ENCODE assay signal across 21 cellular contexts in the genomic region with DNA sequence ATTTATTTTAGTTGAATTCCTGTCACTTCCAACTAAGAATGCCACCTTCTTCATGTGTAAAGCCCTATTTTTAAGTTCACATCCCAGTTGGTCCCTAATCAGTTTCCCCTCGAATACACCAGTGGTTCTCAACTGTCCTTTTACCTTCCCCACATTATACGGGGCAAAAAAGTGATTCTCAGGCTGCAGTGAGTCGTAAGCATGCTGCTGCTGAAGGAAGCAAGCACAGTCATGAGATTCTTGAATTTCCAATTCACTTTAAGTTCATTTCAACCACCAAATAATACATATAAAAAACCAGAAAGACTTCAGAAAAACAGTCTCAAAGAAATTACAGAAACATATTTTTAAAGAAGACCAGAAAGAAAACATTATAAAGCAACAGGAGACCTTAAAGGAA. TPM values are rescaled to one million over a fixed set of nuclear protein-coding genes. Genes with fewer than 3 reads are reported as not detected.
A peak's percentile ranks its signal among the peaks of the same experiment; 100 is the strongest.
DNase-seq lines count a peak whose midpoint lies in the region; ATAC-seq and TF ChIP-seq lines count a peak whose summit lies in the region.
"Had no signal": no experiment of that assay in that cellular context is flagged by ENCODE, and none has a peak within 500 bp of the region (broad histone marks: within the 10 kb centered on the region; RNA-seq: fewer than 3 reads in every experiment).

No MANE protein-coding gene starts in this region.

- peaks cover 4% of the 10 kb centered on the region for H3K36me3 Mint-ChIP-seq in activated CD4-positive, alpha-beta T cell treated with anti-CD3 and anti-CD28 coated beads for 36 hours (ENCODE audit: low read depth)

- DNase-seq in activated CD4-positive, alpha-beta T cell treated with anti-CD3 and anti-CD28 coated beads for 36 hours: no peak
- DNase-seq in activated CD4-positive, alpha-beta T cell treated with anti-CD3 and anti-CD28 coated beads for 48 hours: no peak
- DNase-seq in adrenal gland (no peak), Kasumi-1 (lab: John Stamatoyannopoulos, UW) (no peak), HuH-7.5 (ENCODE audit: low spot score) (no peak)
- DNase-seq: activated CD4-positive, alpha-beta T cell treated with anti-CD3 and anti-CD28 coated beads for 4 hours; aorta; CD8-positive, alpha-beta memory T cell; effector CD8-positive, alpha-beta T cell; glutamatergic neuron; NCI-H146; NCI-H526; stimulated activated CD4-positive, alpha-beta T cell treated with anti-CD3 and anti-CD28 coated beads, Interleukin-4, amount 100 ng/mL, for 24 hours; stimulated activated naive B cell treated with anti-CD40 and anti-IgM and Interleukin-4, amounts not matched to agents 10 μg/mL and 1 μg/mL and 100 μg/mL, for 72 hours had no signal

- no peak for TF ChIP-seq EP300 in gastroesophageal sphincter (IDR thresholded peaks at IDR 0.05)

- no peak for TF ChIP-seq CTCF in adrenal gland (IDR thresholded peaks at IDR 0.05)
- no peak for TF ChIP-seq CTCF in gastroesophageal sphincter (IDR thresholded peaks at IDR 0.05)

- POLR2A ChIA-PET in activated CD4-positive, alpha-beta T cell treated with anti-CD3 and anti-CD28 coated beads for 36 hours (lab: Charles Lee): no interaction called here

- H3K9me3 ChIP-seq in adrenal gland (replicated peaks in 1 of 3) (no peaks in the 10 kb centered on the region), gastroesophageal sphincter (no peaks in the 10 kb centered on the region), skeletal muscle tissue (ENCODE audit: control insufficient read depth in 3 of 3, low read length in 3 of 3) (no peaks in the 10 kb centered on the region)
- H3K9me3 ChIP-seq: right atrium auricular region had no signal

- H3K4me1 ChIP-seq in adrenal gland (replicated peaks in 1 of 2) (peaks cover 23 to 42% of the 10 kb centered on the region in 2 donors), gastroesophageal sphincter (peaks cover 7 to 87% (median 18%) of the 10 kb centered on the region in 3 donors), skeletal muscle tissue (ENCODE audit: control insufficient read depth in 3 of 3, insufficient read depth in 3 of 3, low read length in 3 of 3) (peaks cover 44 to 55% (median 49%) of the 10 kb centered on the region in 3 donors)

- no peaks in the 10 kb centered on the region for H3K9me3 Mint-ChIP-seq in activated CD4-positive, alpha-beta T cell treated with anti-CD3 and anti-CD28 coated beads for 36 hours (ENCODE audit: low read depth)
- H3K9me3 Mint-ChIP-seq: CD8-positive, alpha-beta memory T cell; stimulated activated naive B cell treated with anti-CD40 and anti-IgM and Interleukin-4, amounts not matched to agents 10 μg/mL and 1 μg/mL and 100 μg/mL, for 72 hours; T-helper 1 cell treated with Interleukin-12 subunit alpha and Interleukin-12 subunit beta and Interleukin-4 antibody, amounts not matched to agents 30 μg/mL and 1 μg/mL, for 36 hours had no signal

- no peak overlapping the region for H3K4me3 Mint-ChIP-seq in activated CD4-positive, alpha-beta T cell treated with anti-CD3 and anti-CD28 coated beads for 36 hours
- H3K4me3 Mint-ChIP-seq: stimulated activated naive B cell treated with anti-CD40 and anti-IgM and Interleukin-4, amounts not matched to agents 10 μg/mL and 1 μg/mL and 100 μg/mL, for 72 hours; T-helper 1 cell treated with Interleukin-12 subunit alpha and Interleukin-12 subunit beta and Interleukin-4 antibody, amounts not matched to agents 30 μg/mL and 1 μg/mL, for 36 hours had no signal

- H3K4me1 Mint-ChIP-seq in activated CD4-positive, alpha-beta T cell treated with anti-CD3 and anti-CD28 coated beads for 36 hours: peaks cover 48% of the 10 kb centered on the region

- 44 to 53% (median 48%) methylated on average over 3 of the region's 3 CpGs for WGBS in adrenal gland, 4 donors
- WGBS in gastroesophageal sphincter (ENCODE audit: low coverage in 1 of 2), 2 donors: 22 to 29% methylated on average over 3 of the region's 3 CpGs

- TF ChIP-seq POLR2A in adrenal gland (IDR thresholded peaks at IDR 0.05) (no peak), gastroesophageal sphincter (IDR thresholded peaks at IDR 0.05) (no peak)

- H3K27me3 Mint-ChIP-seq in activated CD4-positive, alpha-beta T cell treated with anti-CD3 and anti-CD28 coated beads for 36 hours: no peaks in the 10 kb centered on the region
- H3K27me3 Mint-ChIP-seq: CD8-positive, alpha-beta memory T cell; stimulated activated naive B cell treated with anti-CD40 and anti-IgM and Interleukin-4, amounts not matched to agents 10 μg/mL and 1 μg/mL and 100 μg/mL, for 72 hours had no signal

- H3K4me3 ChIP-seq in adrenal gland (no peak overlapping the region), gastroesophageal sphincter (no peak overlapping the region), skeletal muscle tissue (ENCODE audit: low read length in 3 of 3) (peak overlapping the region in 1 of 3 donors; percentile 12)
- H3K4me3 ChIP-seq: right atrium auricular region had no signal

- H3K27ac Mint-ChIP-seq in activated CD4-positive, alpha-beta T cell treated with anti-CD3 and anti-CD28 coated beads for 36 hours: peak overlapping the region; percentile 67
- H3K27ac Mint-ChIP-seq: T-helper 1 cell treated with Interleukin-12 subunit alpha and Interleukin-12 subunit beta and Interleukin-4 antibody, amounts not matched to agents 30 μg/mL and 1 μg/mL, for 36 hours had no signal

- H3K36me3 ChIP-seq in adrenal gland (replicated peaks in 1 of 2) (no peaks in the 10 kb centered on the region), gastroesophageal sphincter (no peaks in the 10 kb centered on the region), skeletal muscle tissue (ENCODE audit: control insufficient read depth in 3 of 3, insufficient read depth in 3 of 3, low read length in 3 of 3) (no peaks in the 10 kb centered on the region)
- H3K36me3 ChIP-seq: right atrium auricular region had no signal

- H3K27ac ChIP-seq in adrenal gland (peak overlapping the region in 3 of 5 donors; percentile 11 to 49 (median 21)), gastroesophageal sphincter (peak overlapping the region in 3 of 4 donors; percentile 47 to 53 (median 49)), skeletal muscle tissue (ENCODE audit: low read depth, low read length) (peak overlapping the region; percentile 55)
- H3K27ac ChIP-seq: 22Rv1, KMS-11, right atrium auricular region had no signal

- intact Hi-C loops in activated CD4-positive, alpha-beta T cell treated with anti-CD3 and anti-CD28 coated beads for 36 hours (cut with DNase I, micrococcal nuclease): no loop called here
- intact Hi-C loops in adrenal gland (cut with DNase I): no loop called here

- no peak for ATAC-seq in activated CD4-positive, alpha-beta T cell treated with anti-CD3 and anti-CD28 coated beads for 36 hours
- ATAC-seq in gastroesophageal sphincter: no peak
- ATAC-seq in GM19328 (IDR thresholded peaks at IDR 0.05; ENCODE audit: unreplicated experiment): no peak
- ATAC-seq: stimulated activated naive B cell treated with anti-CD40 and anti-IgM and Interleukin-4, amounts not matched to agents 10 μg/mL and 1 μg/mL and 100 μg/mL, for 72 hours had no signal

- H3K9ac ChIP-seq in skeletal muscle tissue (ENCODE audit: low read depth in 1 of 3, low read length in 3 of 3): peak overlapping the region in 1 of 3 donors; percentile 55
- H3K9ac ChIP-seq: KMS-11 had no signal

- no peaks in the 10 kb centered on the region for H3K27me3 ChIP-seq in adrenal gland
- H3K27me3 ChIP-seq in gastroesophageal sphincter: no peaks in the 10 kb centered on the region
- H3K27me3 ChIP-seq in skeletal muscle tissue (ENCODE audit: control insufficient read depth in 3 of 3, insufficient read depth in 3 of 3, low read length in 3 of 3): no peaks in the 10 kb centered on the region
- H3K27me3 ChIP-seq: right atrium auricular region had no signal

- CTCF ChIA-PET in activated CD4-positive, alpha-beta T cell treated with anti-CD3 and anti-CD28 coated beads for 36 hours (lab: Charles Lee): interaction anchor here (1.5 kb wide), 1 partner anchor 14 kb away, joined by 3 read pairs; no protein-coding TSS in a partner anchor

RNA-seq across cellular contexts. Expression of gene UBE2G1, which starts 47.9 kb away (rescaled TPM):
- 10 to 100 TPM; 51.0 to 52.9 TPM for total RNA-seq in activated CD4-positive, alpha-beta T cell treated with anti-CD3 and anti-CD28 coated beads for 36 hours
- total RNA-seq in adrenal gland (10 to 100 TPM; 40.6 to 63.6 (median 56.2) TPM), gastroesophageal sphincter (10 to 100 TPM; 50.9 to 77.5 (median 67.9) TPM), skeletal muscle tissue (49.1 TPM)
- 10 to 100 TPM in 1 of 3 donors, 1 to 10 TPM in 2; 7.6 to 49.8 (median 8.1) TPM for polyA plus RNA-seq in adrenal gland

RNA-seq across cellular contexts. Expression of gene ANKFY1, which starts 54.8 kb away (rescaled TPM):
- 10 to 100 TPM; 39.8 to 40.7 TPM for total RNA-seq in activated CD4-positive, alpha-beta T cell treated with anti-CD3 and anti-CD28 coated beads for 36 hours
- total RNA-seq in adrenal gland: 10 to 100 TPM; 44.7 to 91.0 (median 65.6) TPM
- 10 to 100 TPM; 14.8 to 25.6 (median 22.4) TPM for polyA plus RNA-seq in adrenal gland
- 10 to 100 TPM; 22.4 to 46.4 (median 40.2) TPM for total RNA-seq in gastroesophageal sphincter
- total RNA-seq in skeletal muscle tissue: 26.6 TPM
